ENCODE assay signal across 1 cellular context in genomic region chr22:28904211-28904808, GRCh38.
TF ChIP-seq lines count a peak whose summit lies in the region.

No MANE protein-coding gene starts in this region.

TF ChIP-seq in H1, 55 proteins besides CTCF, POLR2A, EP300 and RAD21 (continued from another document):
- no peak for TF ChIP-seq CHD7 (IDR thresholded peaks at IDR 0.05; ENCODE audit: insufficient replicate concordance, low read length)
- TF ChIP-seq CHD2 (IDR thresholded peaks at IDR 0.05; ENCODE audit: low read length) = no peak
- no peak for TF ChIP-seq NANOG (IDR thresholded peaks at IDR 0.05; ENCODE audit: insufficient read depth, low read depth, low read length, poor library complexity, severe bottlenecking)
- TF ChIP-seq SUZ12 (IDR thresholded peaks at IDR 0.05; ENCODE audit: low read length) = no peak
- TF ChIP-seq RNF2 (IDR thresholded peaks at IDR 0.05; ENCODE audit: borderline replicate concordance, low read depth, low read length, missing control alignments, poor library complexity, severe bottlenecking) = no peak
- TF ChIP-seq JUND (IDR thresholded peaks at IDR 0.05; ENCODE audit: low read length) = no peak
- TF ChIP-seq KDM1A (IDR thresholded peaks at IDR 0.05; ENCODE audit: borderline replicate concordance, low read length) = no peak
- no peak for TF ChIP-seq RBBP5 (IDR thresholded peaks at IDR 0.05; ENCODE audit: borderline replicate concordance, low read depth, low read length)
- no peak for TF ChIP-seq SRF (IDR thresholded peaks at IDR 0.05; ENCODE audit: low read depth, low read length)
- no peak for TF ChIP-seq ATF2 (IDR thresholded peaks at IDR 0.05; ENCODE audit: low read length)
- no peak for TF ChIP-seq USF2 (IDR thresholded peaks at IDR 0.05; ENCODE audit: low read length)
